ENCODE assay signal across 1 cellular context in the genomic region with DNA sequence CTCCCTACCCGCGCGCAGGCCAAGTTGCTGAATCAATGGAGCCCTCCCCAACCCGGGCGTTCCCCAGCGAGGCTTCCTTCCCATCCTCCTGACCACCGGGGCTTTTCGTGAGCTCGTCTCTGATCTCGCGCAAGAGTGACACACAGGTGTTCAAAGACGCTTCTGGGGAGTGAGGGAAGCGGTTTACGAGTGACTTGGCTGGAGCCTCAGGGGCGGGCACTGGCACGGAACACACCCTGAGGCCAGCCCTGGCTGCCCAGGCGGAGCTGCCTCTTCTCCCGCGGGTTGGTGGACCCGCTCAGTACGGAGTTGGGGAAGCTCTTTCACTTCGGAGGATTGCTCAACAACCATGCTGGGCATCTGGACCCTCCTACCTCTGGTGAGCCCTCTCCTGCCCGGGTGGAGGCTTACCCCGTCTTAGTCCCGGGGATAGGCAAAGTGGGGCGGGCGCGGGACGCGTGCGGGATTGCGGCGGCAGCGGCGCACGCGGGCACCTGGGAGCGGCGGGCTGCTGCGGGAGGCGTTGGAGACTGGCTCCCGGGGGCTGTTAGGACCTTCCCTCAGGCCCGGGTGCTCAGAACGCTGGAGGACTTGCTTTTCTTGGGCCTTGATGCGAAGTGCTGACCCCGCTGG.
TF ChIP-seq lines count a peak whose summit lies in the region.

A gene (plus strand): TSS at position 271 of the 633 bp plus-strand sequence. CDS start 79 bp downstream, at position 350.

TF ChIP-seq in HepG2, 621 proteins besides CTCF, POLR2A, EP300 and RAD21 (continued from another document and continues in another):
- TF ChIP-seq, protein P1, sequence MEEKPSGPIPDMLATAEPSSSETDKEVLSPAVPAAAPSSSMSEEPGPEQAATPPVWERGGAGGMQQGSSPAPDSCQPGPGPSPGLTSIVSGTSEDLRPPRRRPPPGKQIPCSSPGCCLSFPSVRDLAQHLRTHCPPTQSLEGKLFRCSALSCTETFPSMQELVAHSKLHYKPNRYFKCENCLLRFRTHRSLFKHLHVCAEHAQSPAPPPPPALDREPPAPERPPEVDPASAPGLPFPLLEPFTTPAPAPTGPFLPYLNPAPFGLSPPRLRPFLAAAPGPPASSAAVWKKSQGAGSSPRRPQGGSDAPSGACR (CRISPR knock-in tag; IDR thresholded peaks at IDR 0.05), result peak; percentile 9; the same call in 1 of the 2 replicates
- TF ChIP-seq MTF2 (CRISPR knock-in tag; IDR thresholded peaks at IDR 0.05; ENCODE audit: borderline replicate concordance), result no peak
- peak; percentile 38; the same call in 1 of the 2 replicates for TF ChIP-seq NRL (CRISPR knock-in tag; IDR thresholded peaks at IDR 0.05; ENCODE audit: borderline replicate concordance)
- no peak for TF ChIP-seq ZNF121 (CRISPR knock-in tag; IDR thresholded peaks at IDR 0.05)
- no peak for TF ChIP-seq ZNF3 (CRISPR knock-in tag; IDR thresholded peaks at IDR 0.05)
- peak; percentile 64 for TF ChIP-seq ZNF768 (CRISPR knock-in tag; IDR thresholded peaks at IDR 0.05)
- TF ChIP-seq ETV5 (CRISPR knock-in tag; IDR thresholded peaks at IDR 0.05; ENCODE audit: borderline replicate concordance), result no peak
- no peak for TF ChIP-seq WIZ (CRISPR knock-in tag; IDR thresholded peaks at IDR 0.05)
- no peak for TF ChIP-seq RORA (CRISPR knock-in tag; IDR thresholded peaks at IDR 0.05)
- no peak for TF ChIP-seq ZNF30 (CRISPR knock-in tag; IDR thresholded peaks at IDR 0.05)
- no peak; the same call in 1 of the 2 replicates for TF ChIP-seq ZNF772 (CRISPR knock-in tag; IDR thresholded peaks at IDR 0.05)
- TF ChIP-seq, protein P2, sequence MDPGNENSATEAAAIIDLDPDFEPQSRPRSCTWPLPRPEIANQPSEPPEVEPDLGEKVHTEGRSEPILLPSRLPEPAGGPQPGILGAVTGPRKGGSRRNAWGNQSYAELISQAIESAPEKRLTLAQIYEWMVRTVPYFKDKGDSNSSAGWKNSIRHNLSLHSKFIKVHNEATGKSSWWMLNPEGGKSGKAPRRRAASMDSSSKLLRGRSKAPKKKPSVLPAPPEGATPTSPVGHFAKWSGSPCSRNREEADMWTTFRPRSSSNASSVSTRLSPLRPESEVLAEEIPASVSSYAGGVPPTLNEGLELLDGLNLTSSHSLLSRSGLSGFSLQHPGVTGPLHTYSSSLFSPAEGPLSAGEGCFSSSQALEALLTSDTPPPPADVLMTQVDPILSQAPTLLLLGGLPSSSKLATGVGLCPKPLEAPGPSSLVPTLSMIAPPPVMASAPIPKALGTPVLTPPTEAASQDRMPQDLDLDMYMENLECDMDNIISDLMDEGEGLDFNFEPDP (CRISPR knock-in tag; conservative IDR thresholded peaks at IDR 0.05), result no peak
- TF ChIP-seq HNRNPH1 (optimal IDR thresholded peaks at IDR 0.05; ENCODE audit: low read depth, low read length), result no peak
- no peak for TF ChIP-seq TARDBP (CRISPR knock-in tag; IDR thresholded peaks at IDR 0.05)
- no peak for TF ChIP-seq FLYWCH1 (CRISPR knock-in tag; IDR thresholded peaks at IDR 0.05)
- TF ChIP-seq NFRKB (IDR thresholded peaks at IDR 0.05), result no peak
- TF ChIP-seq, protein P3, sequence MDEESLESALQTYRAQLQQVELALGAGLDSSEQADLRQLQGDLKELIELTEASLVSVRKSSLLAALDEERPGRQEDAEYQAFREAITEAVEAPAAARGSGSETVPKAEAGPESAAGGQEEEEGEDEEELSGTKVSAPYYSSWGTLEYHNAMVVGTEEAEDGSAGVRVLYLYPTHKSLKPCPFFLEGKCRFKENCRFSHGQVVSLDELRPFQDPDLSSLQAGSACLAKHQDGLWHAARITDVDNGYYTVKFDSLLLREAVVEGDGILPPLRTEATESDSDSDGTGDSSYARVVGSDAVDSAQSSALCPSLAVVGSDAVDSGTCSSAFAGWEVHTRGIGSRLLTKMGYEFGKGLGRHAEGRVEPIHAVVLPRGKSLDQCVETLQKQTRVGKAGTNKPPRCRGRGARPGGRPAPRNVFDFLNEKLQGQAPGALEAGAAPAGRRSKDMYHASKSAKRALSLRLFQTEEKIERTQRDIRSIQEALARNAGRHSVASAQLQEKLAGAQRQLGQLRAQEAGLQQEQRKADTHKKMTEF (CRISPR knock-in tag; IDR thresholded peaks at IDR 0.05), result no peak; the same call in 1 of the 2 replicates
- TF ChIP-seq KLF15 (CRISPR knock-in tag; IDR thresholded peaks at IDR 0.05; ENCODE audit: borderline replicate concordance), result no peak
- TF ChIP-seq ATAD3A (CRISPR knock-in tag; IDR thresholded peaks at IDR 0.05), result no peak
- TF ChIP-seq, protein P4, sequence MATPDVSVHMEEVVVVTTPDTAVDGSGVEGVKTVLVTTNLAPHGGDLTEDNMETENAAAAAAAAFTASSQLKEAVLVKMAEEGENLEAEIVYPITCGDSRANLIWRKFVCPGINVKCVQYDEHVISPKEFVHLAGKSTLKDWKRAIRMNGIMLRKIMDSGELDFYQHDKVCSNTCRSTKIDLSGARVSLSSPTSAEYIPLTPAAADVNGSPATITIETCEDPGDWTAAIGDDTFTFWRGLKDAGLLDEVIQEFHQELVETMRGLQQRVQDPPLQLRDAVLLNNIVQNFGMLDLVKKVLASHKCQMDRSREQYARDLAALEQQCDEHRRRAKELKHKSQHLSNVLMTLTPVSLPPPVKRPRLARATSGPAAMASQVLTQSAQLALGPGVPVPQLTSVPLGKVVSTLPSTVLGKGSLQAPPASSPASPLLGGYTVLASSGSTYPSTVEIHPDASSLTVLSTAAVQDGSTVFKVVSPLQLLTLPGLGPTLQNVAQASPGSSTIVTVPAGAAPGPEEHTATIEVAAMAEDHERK (CRISPR knock-in tag; IDR thresholded peaks at IDR 0.05; ENCODE audit: low read depth), result no peak
- 0 out of 2 replicates have a peak, but pooled peaks have one; percentile 12 for TF ChIP-seq ELF1 (CRISPR knock-in tag; IDR thresholded peaks at IDR 0.05)
- TF ChIP-seq, protein P5, sequence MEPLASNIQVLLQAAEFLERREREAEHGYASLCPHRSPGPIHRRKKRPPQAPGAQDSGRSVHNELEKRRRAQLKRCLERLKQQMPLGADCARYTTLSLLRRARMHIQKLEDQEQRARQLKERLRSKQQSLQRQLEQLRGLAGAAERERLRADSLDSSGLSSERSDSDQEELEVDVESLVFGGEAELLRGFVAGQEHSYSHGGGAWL (CRISPR knock-in tag; IDR thresholded peaks at IDR 0.05), result no peak
- TF ChIP-seq, protein P6, sequence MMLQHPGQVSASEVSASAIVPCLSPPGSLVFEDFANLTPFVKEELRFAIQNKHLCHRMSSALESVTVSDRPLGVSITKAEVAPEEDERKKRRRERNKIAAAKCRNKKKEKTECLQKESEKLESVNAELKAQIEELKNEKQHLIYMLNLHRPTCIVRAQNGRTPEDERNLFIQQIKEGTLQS (CRISPR knock-in tag; IDR thresholded peaks at IDR 0.05), result 0 out of 2 replicates have a peak, but pooled peaks have one; percentile 8
- TF ChIP-seq, protein P7, sequence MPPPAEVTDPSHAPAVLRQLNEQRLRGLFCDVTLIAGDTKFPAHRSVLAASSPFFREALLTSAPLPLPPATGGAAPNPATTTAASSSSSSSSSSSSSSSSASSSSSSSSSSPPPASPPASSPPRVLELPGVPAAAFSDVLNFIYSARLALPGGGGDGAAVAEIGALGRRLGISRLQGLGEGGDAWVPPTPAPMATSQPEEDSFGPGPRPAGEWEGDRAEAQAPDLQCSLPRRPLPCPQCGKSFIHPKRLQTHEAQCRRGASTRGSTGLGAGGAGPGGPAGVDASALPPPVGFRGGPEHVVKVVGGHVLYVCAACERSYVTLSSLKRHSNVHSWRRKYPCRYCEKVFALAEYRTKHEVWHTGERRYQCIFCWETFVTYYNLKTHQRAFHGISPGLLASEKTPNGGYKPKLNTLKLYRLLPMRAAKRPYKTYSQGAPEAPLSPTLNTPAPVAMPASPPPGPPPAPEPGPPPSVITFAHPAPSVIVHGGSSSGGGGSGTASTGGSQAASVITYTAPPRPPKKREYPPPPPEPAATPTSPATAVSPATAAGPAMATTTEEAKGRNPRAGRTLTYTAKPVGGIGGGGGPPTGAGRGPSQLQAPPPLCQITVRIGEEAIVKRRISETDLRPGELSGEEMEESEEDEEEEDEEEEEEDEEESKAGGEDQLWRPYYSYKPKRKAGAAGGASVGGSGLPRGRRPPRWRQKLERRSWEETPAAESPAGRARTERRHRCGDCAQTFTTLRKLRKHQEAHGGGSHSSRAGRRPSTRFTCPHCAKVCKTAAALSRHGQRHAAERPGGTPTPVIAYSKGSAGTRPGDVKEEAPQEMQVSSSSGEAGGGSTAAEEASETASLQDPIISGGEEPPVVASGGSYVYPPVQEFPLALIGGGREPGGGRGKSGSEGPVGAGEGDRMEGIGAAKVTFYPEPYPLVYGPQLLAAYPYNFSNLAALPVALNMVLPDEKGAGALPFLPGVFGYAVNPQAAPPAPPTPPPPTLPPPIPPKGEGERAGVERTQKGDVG (CRISPR knock-in tag; IDR thresholded peaks at IDR 0.05; ENCODE audit: borderline replicate concordance), result no peak
- TF ChIP-seq RBFOX2 (IDR thresholded peaks at IDR 0.05; ENCODE audit: low read depth, low read length), result peak; percentile 80
- no peak for TF ChIP-seq ZC3H13 (CRISPR knock-in tag; IDR thresholded peaks at IDR 0.05)
- no peak for TF ChIP-seq ZNF782 (CRISPR knock-in tag; IDR thresholded peaks at IDR 0.05; ENCODE audit: borderline replicate concordance)
- TF ChIP-seq KAT7 (CRISPR knock-in tag; IDR thresholded peaks at IDR 0.05; ENCODE audit: borderline replicate concordance), result peak; percentile 55
- no peak for TF ChIP-seq ZNF558 (CRISPR knock-in tag; IDR thresholded peaks at IDR 0.05; ENCODE audit: borderline replicate concordance)
- TF ChIP-seq LCORL (IDR thresholded peaks at IDR 0.05), result no peak
- peak; percentile 14 for TF ChIP-seq LCORL (CRISPR knock-in tag; IDR thresholded peaks at IDR 0.05)
- no peak for TF ChIP-seq NFKB2 (CRISPR knock-in tag; IDR thresholded peaks at IDR 0.05; ENCODE audit: borderline replicate concordance)
- no peak for TF ChIP-seq ZFP36L1 (CRISPR knock-in tag; IDR thresholded peaks at IDR 0.05)
- no peak for TF ChIP-seq GFI1 (CRISPR knock-in tag; IDR thresholded peaks at IDR 0.05; ENCODE audit: borderline replicate concordance)
- TF ChIP-seq, protein P8, sequence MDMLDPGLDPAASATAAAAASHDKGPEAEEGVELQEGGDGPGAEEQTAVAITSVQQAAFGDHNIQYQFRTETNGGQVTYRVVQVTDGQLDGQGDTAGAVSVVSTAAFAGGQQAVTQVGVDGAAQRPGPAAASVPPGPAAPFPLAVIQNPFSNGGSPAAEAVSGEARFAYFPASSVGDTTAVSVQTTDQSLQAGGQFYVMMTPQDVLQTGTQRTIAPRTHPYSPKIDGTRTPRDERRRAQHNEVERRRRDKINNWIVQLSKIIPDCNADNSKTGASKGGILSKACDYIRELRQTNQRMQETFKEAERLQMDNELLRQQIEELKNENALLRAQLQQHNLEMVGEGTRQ (IDR thresholded peaks at IDR 0.05; ENCODE audit: low read depth, low read length), result no peak
- TF ChIP-seq, protein P8 (CRISPR knock-in tag; IDR thresholded peaks at IDR 0.05; ENCODE audit: borderline replicate concordance), result no peak
- TF ChIP-seq, protein P9, sequence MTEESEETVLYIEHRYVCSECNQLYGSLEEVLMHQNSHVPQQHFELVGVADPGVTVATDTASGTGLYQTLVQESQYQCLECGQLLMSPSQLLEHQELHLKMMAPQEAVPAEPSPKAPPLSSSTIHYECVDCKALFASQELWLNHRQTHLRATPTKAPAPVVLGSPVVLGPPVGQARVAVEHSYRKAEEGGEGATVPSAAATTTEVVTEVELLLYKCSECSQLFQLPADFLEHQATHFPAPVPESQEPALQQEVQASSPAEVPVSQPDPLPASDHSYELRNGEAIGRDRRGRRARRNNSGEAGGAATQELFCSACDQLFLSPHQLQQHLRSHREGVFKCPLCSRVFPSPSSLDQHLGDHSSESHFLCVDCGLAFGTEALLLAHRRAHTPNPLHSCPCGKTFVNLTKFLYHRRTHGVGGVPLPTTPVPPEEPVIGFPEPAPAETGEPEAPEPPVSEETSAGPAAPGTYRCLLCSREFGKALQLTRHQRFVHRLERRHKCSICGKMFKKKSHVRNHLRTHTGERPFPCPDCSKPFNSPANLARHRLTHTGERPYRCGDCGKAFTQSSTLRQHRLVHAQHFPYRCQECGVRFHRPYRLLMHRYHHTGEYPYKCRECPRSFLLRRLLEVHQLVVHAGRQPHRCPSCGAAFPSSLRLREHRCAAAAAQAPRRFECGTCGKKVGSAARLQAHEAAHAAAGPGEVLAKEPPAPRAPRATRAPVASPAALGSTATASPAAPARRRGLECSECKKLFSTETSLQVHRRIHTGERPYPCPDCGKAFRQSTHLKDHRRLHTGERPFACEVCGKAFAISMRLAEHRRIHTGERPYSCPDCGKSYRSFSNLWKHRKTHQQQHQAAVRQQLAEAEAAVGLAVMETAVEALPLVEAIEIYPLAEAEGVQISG (CRISPR knock-in tag; IDR thresholded peaks at IDR 0.05), result peak; percentile 13; the same call in 1 of the 2 replicates
- TF ChIP-seq ZNF460 (CRISPR knock-in tag; IDR thresholded peaks at IDR 0.05; ENCODE audit: borderline replicate concordance), result no peak
- TF ChIP-seq, protein P10, sequence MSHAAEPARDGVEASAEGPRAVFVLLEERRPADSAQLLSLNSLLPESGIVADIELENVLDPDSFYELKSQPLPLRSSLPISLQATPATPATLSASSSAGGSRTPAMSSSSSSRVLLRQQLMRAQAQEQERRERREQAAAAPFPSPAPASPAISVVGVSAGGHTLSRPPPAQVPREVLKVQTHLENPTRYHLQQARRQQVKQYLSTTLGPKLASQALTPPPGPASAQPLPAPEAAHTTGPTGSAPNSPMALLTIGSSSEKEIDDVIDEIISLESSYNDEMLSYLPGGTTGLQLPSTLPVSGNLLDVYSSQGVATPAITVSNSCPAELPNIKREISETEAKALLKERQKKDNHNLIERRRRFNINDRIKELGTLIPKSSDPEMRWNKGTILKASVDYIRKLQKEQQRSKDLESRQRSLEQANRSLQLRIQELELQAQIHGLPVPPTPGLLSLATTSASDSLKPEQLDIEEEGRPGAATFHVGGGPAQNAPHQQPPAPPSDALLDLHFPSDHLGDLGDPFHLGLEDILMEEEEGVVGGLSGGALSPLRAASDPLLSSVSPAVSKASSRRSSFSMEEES (CRISPR knock-in tag; IDR thresholded peaks at IDR 0.05), result no peak
- TF ChIP-seq POLR2G (IDR thresholded peaks at IDR 0.05; ENCODE audit: low read depth, low read length), result peak; percentile 24; the same call in 1 of the 2 replicates
- TF ChIP-seq, protein P11, sequence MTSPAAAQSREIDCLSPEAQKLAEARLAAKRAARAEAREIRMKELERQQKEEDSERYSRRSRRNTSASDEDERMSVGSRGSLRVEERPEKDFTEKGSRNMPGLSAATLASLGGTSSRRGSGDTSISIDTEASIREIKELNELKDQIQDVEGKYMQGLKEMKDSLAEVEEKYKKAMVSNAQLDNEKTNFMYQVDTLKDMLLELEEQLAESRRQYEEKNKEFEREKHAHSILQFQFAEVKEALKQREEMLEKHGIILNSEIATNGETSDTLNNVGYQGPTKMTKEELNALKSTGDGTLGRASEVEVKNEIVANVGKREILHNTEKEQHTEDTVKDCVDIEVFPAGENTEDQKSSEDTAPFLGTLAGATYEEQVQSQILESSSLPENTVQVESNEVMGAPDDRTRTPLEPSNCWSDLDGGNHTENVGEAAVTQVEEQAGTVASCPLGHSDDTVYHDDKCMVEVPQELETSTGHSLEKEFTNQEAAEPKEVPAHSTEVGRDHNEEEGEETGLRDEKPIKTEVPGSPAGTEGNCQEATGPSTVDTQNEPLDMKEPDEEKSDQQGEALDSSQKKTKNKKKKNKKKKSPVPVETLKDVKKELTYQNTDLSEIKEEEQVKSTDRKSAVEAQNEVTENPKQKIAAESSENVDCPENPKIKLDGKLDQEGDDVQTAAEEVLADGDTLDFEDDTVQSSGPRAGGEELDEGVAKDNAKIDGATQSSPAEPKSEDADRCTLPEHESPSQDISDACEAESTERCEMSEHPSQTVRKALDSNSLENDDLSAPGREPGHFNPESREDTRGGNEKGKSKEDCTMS (CRISPR knock-in tag; conservative IDR thresholded peaks at IDR 0.05), result no peak
